Comparison of ENCODE assay signal across 8 cellular contexts in genomic region chr12:44875954-44876553, GRCh38. TPM values are rescaled to one million over a fixed set of nuclear protein-coding genes. Genes with fewer than 3 reads are reported as not detected.
DNase-seq lines count a peak whose midpoint lies in the region; ATAC-seq and TF ChIP-seq lines count a peak whose summit lies in the region.

Gene NELL2, minus strand, starts transcription at chr12:44876315. Its CDS starts 446 bp downstream, at chr12:44875869.

- H3K27me3 ChIP-seq in ACC112 (ENCODE audit: insufficient read depth, low read length) = peaks cover 75% of the 10 kb centered on the region
- peaks cover 0 to 7% (median 3%) of the 10 kb centered on the region in 4 donors for H3K27me3 ChIP-seq in liver (ENCODE audit: control insufficient read depth in 4 of 4, insufficient read depth in 4 of 4, low read length in 3 of 4)

- H3K9ac ChIP-seq in liver (ENCODE audit: low read depth in 1 of 2, low read length in 2 of 2) = no peak within 1 kb of the TSS

- peaks cover 39% of the 10 kb centered on the region for H3K27me3 Mint-ChIP-seq in activated CD4-positive, alpha-beta T cell treated with anti-CD3 and anti-CD28 coated beads, Interleukin-2, amount 10 ng/mL, durations not matched to agents 24 days and 14 days
- peaks cover 52% of the 10 kb centered on the region for H3K27me3 Mint-ChIP-seq in chondrocyte (ENCODE audit: low read depth)

- H2AFZ ChIP-seq in ACC112 (ENCODE audit: low read length, unreplicated experiment) = peak within 1 kb of the TSS; percentile 0

- H3K9me3 Mint-ChIP-seq in activated CD4-positive, alpha-beta T cell treated with anti-CD3 and anti-CD28 coated beads, Interleukin-2, amount 10 ng/mL, durations not matched to agents 24 days and 14 days = peaks cover 11% of the 10 kb centered on the region
- peaks cover 19% of the 10 kb centered on the region for H3K9me3 Mint-ChIP-seq in chondrocyte (ENCODE audit: low read depth)

- no peak for TF ChIP-seq RAD21 in liver (IDR thresholded peaks at IDR 0.05)

- H3K36me3 ChIP-seq in ACC112 (ENCODE audit: insufficient read depth, low read length) (no peaks in the 10 kb centered on the region), liver (ENCODE audit: control insufficient read depth in 4 of 4, insufficient read depth in 3 of 4, low read depth in 1 of 4, low read length in 3 of 4) (no peaks in the 10 kb centered on the region)

- H3K4me1 Mint-ChIP-seq in activated CD4-positive, alpha-beta T cell treated with anti-CD3 and anti-CD28 coated beads, Interleukin-2, amount 10 ng/mL, durations not matched to agents 24 days and 14 days = peaks cover 39% of the 10 kb centered on the region
- H3K4me1 Mint-ChIP-seq in chondrocyte (ENCODE audit: low read depth) = peaks cover 20% of the 10 kb centered on the region

- H3K4me3 ChIP-seq in ACC112 (ENCODE audit: low read depth, low read length) (peak within 1 kb of the TSS; percentile 76), liver (ENCODE audit: low read depth in 1 of 3, low read length in 3 of 3) (peak within 1 kb of the TSS in 2 of 3 donors; percentile 49 to 68)

- H3K79me2 ChIP-seq in ACC112 (ENCODE audit: control insufficient read depth, insufficient read depth, low read length, unreplicated experiment) = no peaks in the 10 kb centered on the region

- peaks cover 4% of the 10 kb centered on the region for H3K4me1 ChIP-seq in ACC112 (ENCODE audit: control insufficient read depth, insufficient read depth, low read length, unreplicated experiment)
- peaks cover 11 to 22% (median 20%) of the 10 kb centered on the region in 4 donors for H3K4me1 ChIP-seq in liver (ENCODE audit: control insufficient read depth in 4 of 4, insufficient read depth in 4 of 4, low read length in 3 of 4)

- H3K9me3 ChIP-seq in liver (ENCODE audit: control insufficient read depth in 4 of 4, low read length in 3 of 4) = peaks cover 0 to 5% (median under 1%) of the 10 kb centered on the region in 4 donors

- peak; percentile 44 for ATAC-seq in GM19452 (IDR thresholded peaks at IDR 0.05; ENCODE audit: unreplicated experiment)
- ATAC-seq in GM19467 (IDR thresholded peaks at IDR 0.05; ENCODE audit: unreplicated experiment) = no peak

- H3K36me3 Mint-ChIP-seq in activated CD4-positive, alpha-beta T cell treated with anti-CD3 and anti-CD28 coated beads, Interleukin-2, amount 10 ng/mL, durations not matched to agents 24 days and 14 days (ENCODE audit: low read depth) = peaks cover 1% of the 10 kb centered on the region
- no peaks in the 10 kb centered on the region for H3K36me3 Mint-ChIP-seq in chondrocyte (ENCODE audit: low read depth)

- WGBS in liver = 1% methylated on average over 54 of the region's 54 CpGs

- H3K27ac ChIP-seq in ACC112 (ENCODE audit: low read depth, low read length) (no peak within 1 kb of the TSS), liver (ENCODE audit: low read depth in 1 of 2, low read length in 2 of 2) (no peak within 1 kb of the TSS)

- H3K27ac Mint-ChIP-seq in activated CD4-positive, alpha-beta T cell treated with anti-CD3 and anti-CD28 coated beads, Interleukin-2, amount 10 ng/mL, durations not matched to agents 24 days and 14 days = peak within 1 kb of the TSS; percentile 89
- no peak within 1 kb of the TSS for H3K27ac Mint-ChIP-seq in chondrocyte (ENCODE audit: unreplicated experiment)

- no peak for TF ChIP-seq CTCF in chondrocyte (IDR thresholded peaks at IDR 0.05)
- no peak for TF ChIP-seq CTCF in liver (IDR thresholded peaks at IDR 0.05; ENCODE audit: low read depth, low read length, missing input control)

- H3K4me3 Mint-ChIP-seq in activated CD4-positive, alpha-beta T cell treated with anti-CD3 and anti-CD28 coated beads, Interleukin-2, amount 10 ng/mL, durations not matched to agents 24 days and 14 days = peak within 1 kb of the TSS; percentile 93
- peak within 1 kb of the TSS; percentile 75 for H3K4me3 Mint-ChIP-seq in chondrocyte (ENCODE audit: unreplicated experiment)

- peak; percentile 73 for DNase-seq in NCI-H187 treated with DMSO at 0.1 percent for 48 hours (lab: John Stamatoyannopoulos, UW)
- DNase-seq in activated CD4-positive, alpha-beta T cell treated with anti-CD3 and anti-CD28 coated beads, Interleukin-2, amount 10 ng/mL, durations not matched to agents 24 days and 14 days = peak; percentile 83
- DNase-seq in chondrocyte (ENCODE audit: low spot score) = no peak
- DNase-seq in stimulated activated CD4-positive, alpha-beta T cell treated with anti-CD3 and anti-CD28 coated beads, Interleukin-4, amount 100 ng/mL, for 48 hours (ENCODE audit: low read depth in 2 of 2) = peak; percentile 50 to 67

- intact Hi-C loops in activated CD4-positive, alpha-beta T cell treated with anti-CD3 and anti-CD28 coated beads, Interleukin-2, amount 10 ng/mL, durations not matched to agents 24 days and 14 days (cut with micrococcal nuclease) = loop anchor here (1.0 kb wide), 1 partner anchor 48 kb away; no protein-coding TSS in a partner anchor

TF ChIP-seq in liver, 16 proteins besides CTCF, POLR2A, EP300 and RAD21:
- TF ChIP-seq, protein P1, sequence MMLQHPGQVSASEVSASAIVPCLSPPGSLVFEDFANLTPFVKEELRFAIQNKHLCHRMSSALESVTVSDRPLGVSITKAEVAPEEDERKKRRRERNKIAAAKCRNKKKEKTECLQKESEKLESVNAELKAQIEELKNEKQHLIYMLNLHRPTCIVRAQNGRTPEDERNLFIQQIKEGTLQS (IDR thresholded peaks at IDR 0.05) = no peak
- TF ChIP-seq TAF1 (conservative IDR thresholded peaks at IDR 0.05) = no peak
- TF ChIP-seq REST (IDR thresholded peaks at IDR 0.05) = no peak
- no peak for TF ChIP-seq YY1 (IDR thresholded peaks at IDR 0.05)
- no peak for TF ChIP-seq EGR1 (IDR thresholded peaks at IDR 0.05; ENCODE audit: low read depth in 2 of 2)
- TF ChIP-seq JUND (IDR thresholded peaks at IDR 0.05) = no peak
- TF ChIP-seq FOXA2 (IDR thresholded peaks at IDR 0.05) = no peak
- no peak for TF ChIP-seq SP1 (IDR thresholded peaks at IDR 0.05)
- no peak for TF ChIP-seq MAX (IDR thresholded peaks at IDR 0.05)
- no peak for TF ChIP-seq NR2F2 (IDR thresholded peaks at IDR 0.05)
- TF ChIP-seq, protein P2, sequence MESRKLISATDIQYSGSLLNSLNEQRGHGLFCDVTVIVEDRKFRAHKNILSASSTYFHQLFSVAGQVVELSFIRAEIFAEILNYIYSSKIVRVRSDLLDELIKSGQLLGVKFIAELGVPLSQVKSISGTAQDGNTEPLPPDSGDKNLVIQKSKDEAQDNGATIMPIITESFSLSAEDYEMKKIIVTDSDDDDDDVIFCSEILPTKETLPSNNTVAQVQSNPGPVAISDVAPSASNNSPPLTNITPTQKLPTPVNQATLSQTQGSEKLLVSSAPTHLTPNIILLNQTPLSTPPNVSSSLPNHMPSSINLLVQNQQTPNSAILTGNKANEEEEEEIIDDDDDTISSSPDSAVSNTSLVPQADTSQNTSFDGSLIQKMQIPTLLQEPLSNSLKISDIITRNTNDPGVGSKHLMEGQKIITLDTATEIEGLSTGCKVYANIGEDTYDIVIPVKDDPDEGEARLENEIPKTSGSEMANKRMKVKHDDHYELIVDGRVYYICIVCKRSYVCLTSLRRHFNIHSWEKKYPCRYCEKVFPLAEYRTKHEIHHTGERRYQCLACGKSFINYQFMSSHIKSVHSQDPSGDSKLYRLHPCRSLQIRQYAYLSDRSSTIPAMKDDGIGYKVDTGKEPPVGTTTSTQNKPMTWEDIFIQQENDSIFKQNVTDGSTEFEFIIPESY (IDR thresholded peaks at IDR 0.05) = no peak
- no peak for TF ChIP-seq GABPA (IDR thresholded peaks at IDR 0.05 in 1 of 2, conservative IDR thresholded peaks at IDR 0.05 in 1 of 2)
- TF ChIP-seq HNF4G (IDR thresholded peaks at IDR 0.05) = no peak

RNA-seq across cellular contexts. Expression of gene NELL2, which starts in this region (rescaled TPM):
- total RNA-seq in activated CD4-positive, alpha-beta T cell treated with anti-CD3 and anti-CD28 coated beads, Interleukin-2, amount 10 ng/mL, durations not matched to agents 24 days and 14 days = 20.0 and 27.5 TPM in 2 replicates
- total RNA-seq in chondrocyte (not detected in 3 replicates), liver (under 1 TPM; 0.17 to 0.42 TPM)
- polyA plus RNA-seq in liver = under 1 TPM in 1 of 2 donors, not detected in 1; 0.09 TPM

Comparison
In these comparisons a context has a peak if more than half of its experiments do, and no peak if none do; other contexts are left out.
1. RNA of gene NELL2 (total RNA-seq): 20.0 to 27.5 TPM in activated CD4-positive, alpha-beta T cell treated with anti-CD3 and anti-CD28 coated beads, Interleukin-2, amount 10 ng/mL, durations not matched to agents 24 days and 14 days; 0.17 to 0.42 TPM in liver and not detected in chondrocyte; every median in the first group is over 10 times any median in the second.